In the genomic region with DNA sequence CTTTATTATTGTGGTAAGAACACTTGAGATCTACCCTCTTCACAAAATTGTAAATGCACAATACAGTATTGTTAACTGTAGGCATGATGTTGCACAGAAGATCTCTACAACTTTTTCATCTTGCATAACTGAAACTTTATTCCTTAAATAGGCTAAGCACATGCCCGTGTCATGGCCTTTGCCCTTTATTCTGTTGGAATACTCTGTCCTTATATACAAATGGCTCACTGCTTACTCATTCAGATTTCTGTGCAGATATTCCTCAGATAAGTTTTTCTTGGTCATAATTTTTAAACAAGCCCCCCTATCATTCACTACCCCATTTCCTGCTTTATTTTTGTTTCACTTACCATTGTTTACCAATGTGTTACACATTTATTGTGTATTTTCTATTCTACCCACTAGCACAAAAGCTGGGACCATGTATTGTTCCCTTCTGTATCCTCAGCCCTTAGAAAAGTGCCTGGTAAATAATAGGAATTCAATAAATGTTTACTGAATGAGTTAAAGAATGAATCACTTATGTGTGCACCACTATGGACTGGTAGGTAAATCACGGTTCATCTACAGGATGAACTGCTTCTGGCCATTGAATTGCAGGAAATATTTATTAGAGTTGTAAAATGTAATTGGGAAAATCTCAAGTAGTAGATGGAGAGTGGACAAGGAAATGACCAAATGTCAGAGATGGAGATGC, we compare ENCODE assay signal across 19 cellular contexts.
"Had no signal": no experiment of that assay in that cellular context is flagged by ENCODE, and none has a peak within 500 bp of the region (broad histone marks: within the 10 kb centered on the region; RNA-seq: fewer than 3 reads in every experiment).

No MANE protein-coding gene starts in this region.

- H3K36me3 ChIP-seq: heart left ventricle, right lobe of liver, suprapubic skin, thyroid gland had no signal

- H3K4me3 ChIP-seq: heart left ventricle, psoas muscle, right lobe of liver, suprapubic skin, thyroid gland had no signal

- ATAC-seq: esophagus mucosa; heart left ventricle; naive thymus-derived CD4-positive, alpha-beta T cell; psoas muscle; right lobe of liver; stimulated activated effector memory CD8-positive, alpha-beta T cell treated with anti-CD3 and anti-CD28 coated beads, Interleukin-12 subunit alpha, Interleukin-12 subunit beta, amount 100 ng/mL, for 72 hours; stimulated activated naive CD8-positive, alpha-beta T cell treated with anti-CD3 and anti-CD28 coated beads, Interleukin-15, Interleukin-2, amounts not matched to agents 100 U/mL and 50 U/mL, for 24 hours had no signal

- FAIRE-seq: endometrium, urothelium cell line had no signal

- DNase-seq: cortex of kidney; effector memory CD4-positive, alpha-beta T cell; foreskin melanocyte; heart left ventricle; hippocampal formation; naive thymus-derived CD4-positive, alpha-beta T cell; nephron progenitor cell; psoas muscle; retina; right lobe of liver; stimulated activated CD4-positive, alpha-beta T cell treated with anti-CD3 and anti-CD28 coated beads, Interleukin-4, amount 100 ng/mL, for 1 hour; stimulated activated CD8-positive, alpha-beta memory T cell treated with anti-CD3 and anti-CD28 coated beads, Interleukin-4, amount 100 ng/mL, for 48 hours; stimulated activated naive CD8-positive, alpha-beta T cell treated with anti-CD3 and anti-CD28 coated beads, Interleukin-15, Interleukin-2, amounts not matched to agents 100 U/mL and 50 U/mL, for 24 hours; thyroid gland had no signal

- H3K27me3 ChIP-seq: right lobe of liver, suprapubic skin, thyroid gland had no signal

- H3K9me3 ChIP-seq: psoas muscle, right lobe of liver, suprapubic skin, thyroid gland had no signal
